Comparison of ENCODE assay signal across 10 cellular contexts in genomic region chr5:152514827-152515397, GRCh38.
DNase-seq lines count a peak whose midpoint lies in the region; TF ChIP-seq lines count a peak whose summit lies in the region.
"Had no signal": no experiment of that assay in that cellular context is flagged by ENCODE, and none has a peak within 500 bp of the region (broad histone marks: within the 10 kb centered on the region; RNA-seq: fewer than 3 reads in every experiment).

No MANE protein-coding gene starts in this region.

- no peak overlapping the region for H4K91ac ChIP-seq in mesenchymal stem cell (ENCODE audit: low read length)

- peak in 4 of 6 experiments; percentile 21 to 52 (median 31) for TF ChIP-seq CTCF in adrenal gland (IDR thresholded peaks at IDR 0.05)

- whole genome bisulfite sequencing in adrenal gland, 4 donors: 28 to 44% (median 37%) methylated on average over 2 of the region's 2 CpGs
- 80% methylated on average over 2 of the region's 2 CpGs for WGBS in mesenchymal stem cell

- no peak overlapping the region for H3K23ac ChIP-seq in mesenchymal stem cell (ENCODE audit: low read length in 2 of 2)

- H2BK5ac ChIP-seq in mesenchymal stem cell (ENCODE audit: low read depth, low read length, poor library complexity, severe bottlenecking): no peak overlapping the region

- H3K36me3 ChIP-seq in adrenal gland (replicated peaks in 1 of 2) (no peaks in the 10 kb centered on the region), mesenchymal stem cell (ENCODE audit: control insufficient read depth in 1 of 2, insufficient read depth in 2 of 2, low read depth in 1 of 2, low read length in 2 of 2) (no peaks in the 10 kb centered on the region)
- H3K36me3 ChIP-seq: BLaER1 treated with 17β-estradiol and CSF1 and Interleukin-3, amounts not matched to agents 10 nM and 100 nM had no signal

- no peak overlapping the region for H2AK5ac ChIP-seq in mesenchymal stem cell (ENCODE audit: low read length, severe bottlenecking)

- H2BK12ac ChIP-seq in mesenchymal stem cell (ENCODE audit: low read length in 2 of 2): no peak overlapping the region

- no peak overlapping the region for H2BK15ac ChIP-seq in mesenchymal stem cell (ENCODE audit: low read depth, poor library complexity, severe bottlenecking)

- H3K9me3 ChIP-seq in adrenal gland (replicated peaks in 1 of 3) (no peaks in the 10 kb centered on the region), mesenchymal stem cell (ENCODE audit: control insufficient read depth, low read length) (no peaks in the 10 kb centered on the region)
- H3K9me3 ChIP-seq: BLaER1 treated with 17β-estradiol and CSF1 and Interleukin-3, amounts not matched to agents 10 nM and 100 nM had no signal

- H4K8ac ChIP-seq in mesenchymal stem cell (ENCODE audit: low read length): no peak overlapping the region

- H2AFZ ChIP-seq in mesenchymal stem cell (ENCODE audit: low read depth, low read length): no peak overlapping the region

- TF ChIP-seq POLR2A in adrenal gland (IDR thresholded peaks at IDR 0.05): no peak

- no peak overlapping the region for H3K9ac ChIP-seq in mesenchymal stem cell (ENCODE audit: low read length)
- H3K9ac ChIP-seq: BLaER1 treated with 17β-estradiol and CSF1 and Interleukin-3, amounts not matched to agents 10 nM and 100 nM had no signal

- H3K27me3 ChIP-seq in adrenal gland (no peaks in the 10 kb centered on the region), mesenchymal stem cell (ENCODE audit: control insufficient read depth in 1 of 2, insufficient read depth in 1 of 2, low read length in 2 of 2) (no peaks in the 10 kb centered on the region)
- H3K27me3 ChIP-seq: BLaER1 treated with 17β-estradiol and CSF1 and Interleukin-3, amounts not matched to agents 10 nM and 100 nM had no signal

- no peak overlapping the region for H2BK120ac ChIP-seq in mesenchymal stem cell (ENCODE audit: low read depth, low read length)

- no peak overlapping the region for H3K4me3 ChIP-seq in adrenal gland
- H3K4me3 ChIP-seq in mesenchymal stem cell (ENCODE audit: insufficient read depth in 1 of 2, low read depth in 1 of 2, low read length in 2 of 2): no peak overlapping the region
- H3K4me3 ChIP-seq: BLaER1 treated with 17β-estradiol and CSF1 and Interleukin-3, amounts not matched to agents 10 nM and 100 nM; skin epidermis had no signal

- H3K4ac ChIP-seq in mesenchymal stem cell (ENCODE audit: low read depth in 1 of 2, low read length in 2 of 2): no peak overlapping the region

- intact Hi-C loops in adrenal gland (cut with DNase I): no loop called here

- no peak overlapping the region for H3K18ac ChIP-seq in mesenchymal stem cell (ENCODE audit: low read depth in 1 of 2, low read length in 2 of 2)

- H3K4me2 ChIP-seq in mesenchymal stem cell (ENCODE audit: low read length, poor library complexity, severe bottlenecking): no peak overlapping the region
- H3K4me2 ChIP-seq: BLaER1 treated with 17β-estradiol and CSF1 and Interleukin-3, amounts not matched to agents 10 nM and 100 nM had no signal

- no peaks in the 10 kb centered on the region for H3K79me1 ChIP-seq in mesenchymal stem cell (replicated peaks; ENCODE audit: low read length, poor library complexity, severe bottlenecking)

- H3K4me1 ChIP-seq in adrenal gland (replicated peaks in 1 of 2) (no peaks in the 10 kb centered on the region), mesenchymal stem cell (ENCODE audit: control insufficient read depth, insufficient read depth, low read depth, low read length) (no peaks in the 10 kb centered on the region)
- H3K4me1 ChIP-seq: BLaER1 treated with 17β-estradiol and CSF1 and Interleukin-3, amounts not matched to agents 10 nM and 100 nM had no signal

- H3K27ac ChIP-seq in adrenal gland (no peak overlapping the region), mesenchymal stem cell (ENCODE audit: low read length, poor library complexity, severe bottlenecking) (no peak overlapping the region)
- H3K27ac ChIP-seq: BLaER1 treated with 17β-estradiol and CSF1 and Interleukin-3, amounts not matched to agents 10 nM and 100 nM; skin epidermis had no signal

- DNase-seq in NCI-H1436 (lab: John Stamatoyannopoulos, UW) (peak; percentile 38), NCI-H1436 treated with DMSO at 0.1 percent for 48 hours (lab: John Stamatoyannopoulos, UW) (no peak), MV-4-11 (lab: John Stamatoyannopoulos, UW) (peak; percentile 28), adrenal gland (no peak), mesenchymal stem cell (peak; percentile 25), NCI-H226 (no peak)
- no peak for DNase-seq in activated CD8-positive, alpha-beta memory T cell treated with anti-CD3 and anti-CD28 coated beads, Interleukin-2, amount 50 U/mL, for 48 hours
- DNase-seq in effector CD4-positive, alpha-beta T cell: no peak

- H3K14ac ChIP-seq in mesenchymal stem cell (ENCODE audit: low read length in 2 of 2): no peak overlapping the region

Comparison
In these comparisons a context has a peak if more than half of its experiments do, and no peak if none do; other contexts are left out.
1. DNase-seq: peak in NCI-H1436 (single experiment), MV-4-11 (single experiment) and mesenchymal stem cell (single experiment); none in NCI-H1436 treated with DMSO at 0.1 percent for 48 hours (single experiment), adrenal gland (0 of 7), activated CD8-positive, alpha-beta memory T cell treated with anti-CD3 and anti-CD28 coated beads, Interleukin-2, amount 50 U/mL, for 48 hours (single experiment), effector CD4-positive, alpha-beta T cell (single experiment) and NCI-H226 (single experiment).